In genomic region chr12:127293507-127294310, GRCh38 we compare ENCODE assay signal across 8 cellular contexts.
DNase-seq lines count a peak whose midpoint lies in the region; ATAC-seq and TF ChIP-seq lines count a peak whose summit lies in the region.

No MANE protein-coding gene starts in this region.

- DNase-seq in AG08396 (ENCODE audit: low spot score) (peak; percentile 81), NCI-H187 (lab: John Stamatoyannopoulos, UW) (peak; percentile 5 to 16), mucosa of gallbladder (ENCODE audit: low spot score) (peak; percentile 68), upper lobe of left lung (peak; percentile 40 to 60)
- DNase-seq in activated CD4-positive, alpha-beta T cell treated with anti-CD3 and anti-CD28 coated beads, Interleukin-2, amount 50 U/mL, for 4 hours: peak; percentile 21
- DNase-seq in central memory CD4-positive, alpha-beta T cell: no peak

- no peak for TF ChIP-seq EP300 in upper lobe of left lung (IDR thresholded peaks at IDR 0.05)

- no peaks in the 10 kb centered on the region for H3K27me3 ChIP-seq in upper lobe of left lung

- WGBS in upper lobe of left lung, 2 donors: 60 to 63% methylated on average over 13 of the region's 13 CpGs

- H3K36me3 ChIP-seq in upper lobe of left lung: no peaks in the 10 kb centered on the region

- ATAC-seq in GM19397 (IDR thresholded peaks at IDR 0.05; ENCODE audit: unreplicated experiment) (peak; percentile 72), esophagus mucosa (peak; percentile 94), upper lobe of left lung (ENCODE audit: low FRiP score in 2 of 2) (peak; percentile 15 to 92)

- peak; percentile 24 to 77 (median 58) for TF ChIP-seq CTCF in upper lobe of left lung (IDR thresholded peaks at IDR 0.05)

- H3K27ac ChIP-seq in upper lobe of left lung: no peak overlapping the region

- TF ChIP-seq POLR2A in upper lobe of left lung (IDR thresholded peaks at IDR 0.05): no peak

- H3K4me1 ChIP-seq in upper lobe of left lung: no peaks in the 10 kb centered on the region

- H3K9me3 ChIP-seq in upper lobe of left lung: no peaks in the 10 kb centered on the region

- no peak overlapping the region for H3K4me3 ChIP-seq in upper lobe of left lung
